In the genomic region with DNA sequence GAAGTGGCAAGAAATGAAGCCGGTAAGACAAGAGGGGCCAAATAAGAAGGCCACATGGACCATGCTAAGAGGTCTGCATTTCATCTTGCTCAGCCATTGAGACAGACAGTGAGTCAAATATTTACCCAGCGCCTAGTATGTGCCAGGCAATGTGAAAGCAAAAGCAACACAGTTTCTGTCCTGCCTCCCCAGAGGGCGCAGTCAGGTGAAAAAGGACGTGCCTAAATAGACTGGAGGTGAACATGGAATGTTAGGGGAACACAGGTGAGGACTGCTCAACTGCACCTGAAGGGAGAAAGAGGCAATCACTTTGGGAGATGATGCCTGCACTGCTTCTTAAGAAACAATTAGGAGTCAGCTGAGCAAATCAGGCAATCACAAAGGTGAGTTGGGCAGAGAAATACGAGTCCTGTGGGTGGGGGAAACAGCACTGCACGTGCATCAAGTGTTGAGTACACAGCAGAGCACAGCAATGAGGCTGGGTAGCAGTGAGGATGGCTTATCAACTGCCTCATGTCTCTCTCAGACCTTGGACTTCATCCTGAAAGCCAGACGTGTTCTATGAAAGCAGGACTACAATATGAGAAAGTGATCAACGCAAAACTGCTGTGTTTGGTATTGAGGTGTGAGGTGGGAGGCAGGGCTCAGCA, we compare ENCODE assay signal across 8 cellular contexts.
DNase-seq lines count a peak whose midpoint lies in the region; ATAC-seq, FAIRE-seq and TF ChIP-seq lines count a peak whose summit lies in the region.

No MANE protein-coding gene starts in this region.

- POLR2A ChIA-PET in A549 (lab: Yijun Ruan, JAX): no interaction called here
- POLR2A ChIA-PET in activated CD8-positive, alpha-beta T cell treated with anti-CD3 and anti-CD28 coated beads, Interleukin-2, amount 10 ng/mL, durations not matched to agents 7 days and 5 days (lab: Charles Lee): interaction anchor here (0.5 kb wide), 1 partner anchor 235 kb away, joined by 4 read pairs; no protein-coding TSS in a partner anchor

- CTCF ChIA-PET in A549 (lab: Yijun Ruan, JAX): interaction anchor here (0.5 kb wide), 1 partner anchor 269 kb away, joined by 3 read pairs; no protein-coding TSS in a partner anchor
- CTCF ChIA-PET in activated CD8-positive, alpha-beta T cell treated with anti-CD3 and anti-CD28 coated beads, Interleukin-2, amount 10 ng/mL, durations not matched to agents 7 days and 5 days (lab: Charles Lee): interaction anchor here (1.2 kb wide), 1 partner anchor 11 kb away, joined by 4 read pairs; no protein-coding TSS in a partner anchor

- H3K9me3 ChIP-seq in A549 (0 out of 3 replicates have a peak, but pooled peaks cover 5% of the 10 kb centered on the region), sigmoid colon (peaks cover 0 to 4% (median 0%) of the 10 kb centered on the region in 4 donors)

- peak overlapping the region; percentile 31; the same call in 1 of the 3 replicates for H3K4me2 ChIP-seq in A549

- H3K27ac ChIP-seq in A549 (no peak overlapping the region), sigmoid colon (no peak overlapping the region)

- H3K4me3 Mint-ChIP-seq in activated CD8-positive, alpha-beta T cell treated with anti-CD3 and anti-CD28 coated beads, Interleukin-2, amount 10 ng/mL, durations not matched to agents 7 days and 5 days: no peak overlapping the region

- H3K4me1 Mint-ChIP-seq in activated CD8-positive, alpha-beta T cell treated with anti-CD3 and anti-CD28 coated beads, Interleukin-2, amount 10 ng/mL, durations not matched to agents 7 days and 5 days (ENCODE audit: low read depth): peaks cover 19% of the 10 kb centered on the region

- H3K4me1 ChIP-seq in A549 (peaks cover 12% of the 10 kb centered on the region; the same call in 1 of the 3 replicates), sigmoid colon (peaks cover 0 to 12% (median 4%) of the 10 kb centered on the region in 4 donors)

- TF ChIP-seq RAD21 in A549 (conservative IDR thresholded peaks at IDR 0.05 in 1 of 2, IDR thresholded peaks at IDR 0.05 in 1 of 2): no peak

- TF ChIP-seq EP300 in A549 (IDR thresholded peaks at IDR 0.05): no peak
- no peak for TF ChIP-seq EP300 in sigmoid colon (IDR thresholded peaks at IDR 0.05)

- no peak for DNase-seq in A549 (ENCODE audit: low read depth in 1 of 2, low spot score in 1 of 2)
- DNase-seq in activated CD8-positive, alpha-beta T cell treated with anti-CD3 and anti-CD28 coated beads, Interleukin-2, amount 10 ng/mL, durations not matched to agents 7 days and 5 days: peak; percentile 33
- DNase-seq in stimulated activated CD4-positive, alpha-beta T cell treated with anti-CD3 and anti-CD28 coated beads, TNF-alpha, amount 100 ng/mL, for 24 hours (ENCODE audit: low read depth in 3 of 3): peak in 2 of 3 experiments; percentile 1 to 19
- DNase-seq in hepatic stellate cell (ENCODE audit: low spot score): no peak
- DNase-seq in D341Med (ENCODE audit: low spot score): no peak
- no peak for DNase-seq in sigmoid colon

- no peak for TF ChIP-seq POLR2A in A549 (IDR thresholded peaks at IDR 0.05; ENCODE audit: low read length)
- TF ChIP-seq POLR2A in sigmoid colon (IDR thresholded peaks at IDR 0.05): no peak

- H3K27ac Mint-ChIP-seq in activated CD8-positive, alpha-beta T cell treated with anti-CD3 and anti-CD28 coated beads, Interleukin-2, amount 10 ng/mL, durations not matched to agents 7 days and 5 days: peak overlapping the region; percentile 51

- H3K36me3 Mint-ChIP-seq in activated CD8-positive, alpha-beta T cell treated with anti-CD3 and anti-CD28 coated beads, Interleukin-2, amount 10 ng/mL, durations not matched to agents 7 days and 5 days (ENCODE audit: low read depth): peaks cover 11% of the 10 kb centered on the region

- 73% methylated on average over 8 of the region's 8 CpGs for WGBS in A549 (ENCODE audit: missing lambda C conversion rate)
- WGBS in sigmoid colon, 2 donors: 53 to 73% methylated on average over 8 of the region's 8 CpGs

- TF ChIP-seq CTCF in A549 (IDR thresholded peaks at IDR 0.05): no peak
- TF ChIP-seq CTCF in sigmoid colon (IDR thresholded peaks at IDR 0.05): no peak

- H3K4me3 ChIP-seq in A549 (no peak overlapping the region), sigmoid colon (no peak overlapping the region)

- no peaks in the 10 kb centered on the region for H3K27me3 Mint-ChIP-seq in activated CD8-positive, alpha-beta T cell treated with anti-CD3 and anti-CD28 coated beads, Interleukin-2, amount 10 ng/mL, durations not matched to agents 7 days and 5 days (ENCODE audit: low read depth)

- no peaks in the 10 kb centered on the region for H3K27me3 ChIP-seq in sigmoid colon

- ATAC-seq in A549 (no peak), GM18873 (IDR thresholded peaks at IDR 0.05; ENCODE audit: low FRiP score, unreplicated experiment) (peak; percentile 85), HG03060 (IDR thresholded peaks at IDR 0.05; ENCODE audit: low read depth, unreplicated experiment) (peak; percentile 57)
- peak; percentile 69 for ATAC-seq in activated CD8-positive, alpha-beta T cell treated with anti-CD3 and anti-CD28 coated beads, Interleukin-2, amount 10 ng/mL, durations not matched to agents 7 days and 5 days

- FAIRE-seq in A549 (lab: Jason Lieb, UNC): no peak

- H3K36me3 ChIP-seq in sigmoid colon: no peaks in the 10 kb centered on the region

- intact Hi-C loops in sigmoid colon (cut with DNase I): no loop called here

- peaks cover 9% of the 10 kb centered on the region for H3K9me3 Mint-ChIP-seq in activated CD8-positive, alpha-beta T cell treated with anti-CD3 and anti-CD28 coated beads, Interleukin-2, amount 10 ng/mL, durations not matched to agents 7 days and 5 days (ENCODE audit: insufficient read depth)

TF ChIP-seq in A549, 52 proteins besides CTCF, POLR2A, EP300 and RAD21:
- no peak for TF ChIP-seq FOSB (CRISPR knock-in tag; IDR thresholded peaks at IDR 0.05)
- TF ChIP-seq, protein P1, sequence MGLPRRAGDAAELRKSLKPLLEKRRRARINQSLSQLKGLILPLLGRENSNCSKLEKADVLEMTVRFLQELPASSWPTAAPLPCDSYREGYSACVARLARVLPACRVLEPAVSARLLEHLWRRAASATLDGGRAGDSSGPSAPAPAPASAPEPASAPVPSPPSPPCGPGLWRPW (IDR thresholded peaks at IDR 0.05): no peak
- TF ChIP-seq RARB (CRISPR knock-in tag; IDR thresholded peaks at IDR 0.05): no peak
- no peak for TF ChIP-seq POLR2AphosphoS2 (conservative IDR thresholded peaks at IDR 0.05; ENCODE audit: low read length)
- TF ChIP-seq, protein P2, sequence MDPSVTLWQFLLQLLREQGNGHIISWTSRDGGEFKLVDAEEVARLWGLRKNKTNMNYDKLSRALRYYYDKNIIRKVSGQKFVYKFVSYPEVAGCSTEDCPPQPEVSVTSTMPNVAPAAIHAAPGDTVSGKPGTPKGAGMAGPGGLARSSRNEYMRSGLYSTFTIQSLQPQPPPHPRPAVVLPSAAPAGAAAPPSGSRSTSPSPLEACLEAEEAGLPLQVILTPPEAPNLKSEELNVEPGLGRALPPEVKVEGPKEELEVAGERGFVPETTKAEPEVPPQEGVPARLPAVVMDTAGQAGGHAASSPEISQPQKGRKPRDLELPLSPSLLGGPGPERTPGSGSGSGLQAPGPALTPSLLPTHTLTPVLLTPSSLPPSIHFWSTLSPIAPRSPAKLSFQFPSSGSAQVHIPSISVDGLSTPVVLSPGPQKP (IDR thresholded peaks at IDR 0.05; ENCODE audit: low read depth, low read length): no peak
- TF ChIP-seq, protein P3, sequence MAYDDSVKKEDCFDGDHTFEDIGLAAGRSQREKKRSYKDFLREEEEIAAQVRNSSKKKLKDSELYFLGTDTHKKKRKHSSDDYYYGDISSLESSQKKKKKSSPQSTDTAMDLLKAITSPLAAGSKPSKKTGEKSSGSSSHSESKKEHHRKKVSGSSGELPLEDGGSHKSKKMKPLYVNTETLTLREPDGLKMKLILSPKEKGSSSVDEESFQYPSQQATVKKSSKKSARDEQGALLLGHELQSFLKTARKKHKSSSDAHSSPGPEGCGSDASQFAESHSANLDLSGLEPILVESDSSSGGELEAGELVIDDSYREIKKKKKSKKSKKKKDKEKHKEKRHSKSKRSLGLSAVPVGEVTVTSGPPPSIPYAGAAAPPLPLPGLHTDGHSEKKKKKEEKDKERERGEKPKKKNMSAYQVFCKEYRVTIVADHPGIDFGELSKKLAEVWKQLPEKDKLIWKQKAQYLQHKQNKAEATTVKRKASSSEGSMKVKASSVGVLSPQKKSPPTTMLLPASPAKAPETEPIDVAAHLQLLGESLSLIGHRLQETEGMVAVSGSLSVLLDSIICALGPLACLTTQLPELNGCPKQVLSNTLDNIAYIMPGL (CRISPR knock-in tag; IDR thresholded peaks at IDR 0.05; ENCODE audit: borderline replicate concordance): no peak
- TF ChIP-seq, protein P4, sequence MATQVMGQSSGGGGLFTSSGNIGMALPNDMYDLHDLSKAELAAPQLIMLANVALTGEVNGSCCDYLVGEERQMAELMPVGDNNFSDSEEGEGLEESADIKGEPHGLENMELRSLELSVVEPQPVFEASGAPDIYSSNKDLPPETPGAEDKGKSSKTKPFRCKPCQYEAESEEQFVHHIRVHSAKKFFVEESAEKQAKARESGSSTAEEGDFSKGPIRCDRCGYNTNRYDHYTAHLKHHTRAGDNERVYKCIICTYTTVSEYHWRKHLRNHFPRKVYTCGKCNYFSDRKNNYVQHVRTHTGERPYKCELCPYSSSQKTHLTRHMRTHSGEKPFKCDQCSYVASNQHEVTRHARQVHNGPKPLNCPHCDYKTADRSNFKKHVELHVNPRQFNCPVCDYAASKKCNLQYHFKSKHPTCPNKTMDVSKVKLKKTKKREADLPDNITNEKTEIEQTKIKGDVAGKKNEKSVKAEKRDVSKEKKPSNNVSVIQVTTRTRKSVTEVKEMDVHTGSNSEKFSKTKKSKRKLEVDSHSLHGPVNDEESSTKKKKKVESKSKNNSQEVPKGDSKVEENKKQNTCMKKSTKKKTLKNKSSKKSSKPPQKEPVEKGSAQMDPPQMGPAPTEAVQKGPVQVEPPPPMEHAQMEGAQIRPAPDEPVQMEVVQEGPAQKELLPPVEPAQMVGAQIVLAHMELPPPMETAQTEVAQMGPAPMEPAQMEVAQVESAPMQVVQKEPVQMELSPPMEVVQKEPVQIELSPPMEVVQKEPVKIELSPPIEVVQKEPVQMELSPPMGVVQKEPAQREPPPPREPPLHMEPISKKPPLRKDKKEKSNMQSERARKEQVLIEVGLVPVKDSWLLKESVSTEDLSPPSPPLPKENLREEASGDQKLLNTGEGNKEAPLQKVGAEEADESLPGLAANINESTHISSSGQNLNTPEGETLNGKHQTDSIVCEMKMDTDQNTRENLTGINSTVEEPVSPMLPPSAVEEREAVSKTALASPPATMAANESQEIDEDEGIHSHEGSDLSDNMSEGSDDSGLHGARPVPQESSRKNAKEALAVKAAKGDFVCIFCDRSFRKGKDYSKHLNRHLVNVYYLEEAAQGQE (IDR thresholded peaks at IDR 0.05): no peak
- no peak for TF ChIP-seq CHD4 (IDR thresholded peaks at IDR 0.05; ENCODE audit: borderline replicate concordance)
- no peak for TF ChIP-seq ZSCAN20 (CRISPR knock-in tag; IDR thresholded peaks at IDR 0.05)

Comparison
In these comparisons a context has a peak if more than half of its experiments do, and no peak if none do; other contexts are left out.
1. ATAC-seq: peak in GM18873 (single experiment), HG03060 (single experiment) and activated CD8-positive, alpha-beta T cell treated with anti-CD3 and anti-CD28 coated beads, Interleukin-2, amount 10 ng/mL, durations not matched to agents 7 days and 5 days (single experiment); none in A549 (0 of 2).
2. DNase-seq: peak in activated CD8-positive, alpha-beta T cell treated with anti-CD3 and anti-CD28 coated beads, Interleukin-2, amount 10 ng/mL, durations not matched to agents 7 days and 5 days (single experiment) and stimulated activated CD4-positive, alpha-beta T cell treated with anti-CD3 and anti-CD28 coated beads, TNF-alpha, amount 100 ng/mL, for 24 hours (2 of 3); none in A549 (0 of 2), hepatic stellate cell (single experiment), D341Med (single experiment) and sigmoid colon (single experiment).